9 cellular contexts compared by ENCODE assay signal in genomic region chr11:75241906-75242644, GRCh38. TPM values are rescaled to one million over a fixed set of nuclear protein-coding genes. Genes with fewer than 3 reads are reported as not detected.
A peak's percentile ranks its signal among the peaks of the same experiment; 100 is the strongest.
DNase-seq lines count a peak whose midpoint lies in the region; ATAC-seq and TF ChIP-seq lines count a peak whose summit lies in the region.
"Had no signal": no experiment of that assay in that cellular context is flagged by ENCODE, and none has a peak within 500 bp of the region (broad histone marks: within the 10 kb centered on the region; RNA-seq: fewer than 3 reads in every experiment).

No MANE protein-coding gene starts in this region.

- no peaks in the 10 kb centered on the region for H3K79me2 ChIP-seq in OCI-LY1 (ENCODE audit: insufficient read depth, low read length)

- no peak overlapping the region for H2AFZ ChIP-seq in OCI-LY1 (ENCODE audit: low read length)

- 0 out of 2 replicates have a peak, but pooled peaks cover 4% of the 10 kb centered on the region for H3K27me3 ChIP-seq in OCI-LY1 (ENCODE audit: insufficient read depth, low read length)
- H3K27me3 ChIP-seq in esophagus squamous epithelium, result peaks cover 11 to 85% (median 16%) of the 10 kb centered on the region in 4 donors
- H3K27me3 ChIP-seq in sigmoid colon, result peaks cover 14 to 54% (median 41%) of the 10 kb centered on the region in 3 donors

- H3K4me2 ChIP-seq in OCI-LY1 (ENCODE audit: low read length), result peak overlapping the region; percentile 58

- no peaks in the 10 kb centered on the region for H3K4me1 ChIP-seq in OCI-LY1 (ENCODE audit: insufficient read depth, low read length, severe bottlenecking)
- peaks cover 5 to 24% (median 20%) of the 10 kb centered on the region in 3 donors for H3K4me1 ChIP-seq in esophagus squamous epithelium
- H3K4me1 ChIP-seq in sigmoid colon, result peaks cover 0 to 31% (median 26%) of the 10 kb centered on the region in 4 donors

- H3F3A ChIP-seq in OCI-LY1 (ENCODE audit: insufficient read depth, low read length), result no peaks in the 10 kb centered on the region

- H3K36me3 ChIP-seq in OCI-LY1 (ENCODE audit: insufficient read depth, low read length) (no peaks in the 10 kb centered on the region), esophagus squamous epithelium (no peaks in the 10 kb centered on the region), sigmoid colon (no peaks in the 10 kb centered on the region)

- peak; percentile 13 for ATAC-seq in GM21423 (IDR thresholded peaks at IDR 0.05; ENCODE audit: unreplicated experiment)
- no peak for ATAC-seq in HG02973 (IDR thresholded peaks at IDR 0.05; ENCODE audit: unreplicated experiment)
- ATAC-seq in GM18520 (IDR thresholded peaks at IDR 0.05; ENCODE audit: unreplicated experiment), result no peak
- no peak for ATAC-seq in HG02623 (IDR thresholded peaks at IDR 0.05; ENCODE audit: unreplicated experiment)

- intact Hi-C loops in esophagus squamous epithelium (cut with DNase I), result loop anchor here (10.0 kb wide), 1 partner anchor 317 kb away; no protein-coding TSS in a partner anchor
- intact Hi-C loops in sigmoid colon (cut with DNase I), result no loop called here

- H3K4me3 ChIP-seq in OCI-LY1 (ENCODE audit: low read depth, low read length, poor library complexity, severe bottlenecking) (peak overlapping the region; percentile 36), esophagus squamous epithelium (peak overlapping the region; percentile 25 to 69 (median 46)), sigmoid colon (peak overlapping the region in 3 of 4 donors; percentile 39 to 47 (median 42))

- WGBS in esophagus squamous epithelium, 2 donors, result 35 to 47% methylated on average over 6 to 9 of the region's 72 CpGs
- WGBS in sigmoid colon, 2 donors, result 6 to 7% methylated on average over 72 of the region's 72 CpGs

- DNase-seq in esophagus squamous epithelium (lab: John Stamatoyannopoulos, UW) (no peak), sigmoid colon (no peak), germinal center (ENCODE audit: low spot score) (no peak)

- H3K9me2 ChIP-seq in OCI-LY1 (ENCODE audit: low read depth, low read length), result no peaks in the 10 kb centered on the region

- H3K9ac ChIP-seq in OCI-LY1 (ENCODE audit: low read length), result no peak overlapping the region

- TF ChIP-seq POLR2A in esophagus squamous epithelium (IDR thresholded peaks at IDR 0.05), result no peak
- no peak for TF ChIP-seq POLR2A in sigmoid colon (IDR thresholded peaks at IDR 0.05)

- H4K20me1 ChIP-seq in OCI-LY1 (ENCODE audit: insufficient read depth, low read length), result no peaks in the 10 kb centered on the region

- H3K9me3 ChIP-seq in OCI-LY1 (ENCODE audit: low read length), result no peaks in the 10 kb centered on the region
- no peaks in the 10 kb centered on the region for H3K9me3 ChIP-seq in esophagus squamous epithelium
- no peaks in the 10 kb centered on the region for H3K9me3 ChIP-seq in sigmoid colon

- H3K27ac ChIP-seq in OCI-LY1 (ENCODE audit: low read depth, low read length, poor library complexity, severe bottlenecking), result no peak overlapping the region
- H3K27ac ChIP-seq in esophagus squamous epithelium, result no peak overlapping the region
- no peak overlapping the region for H3K27ac ChIP-seq in sigmoid colon
- H3K27ac ChIP-seq: epithelial cell of prostate had no signal

- TF ChIP-seq EP300 in sigmoid colon (IDR thresholded peaks at IDR 0.05), result no peak

- TF ChIP-seq CTCF in OCI-LY1 (IDR thresholded peaks at IDR 0.05; ENCODE audit: low read length) (no peak; the same call in 1 of the 2 replicates), esophagus squamous epithelium (IDR thresholded peaks at IDR 0.05) (no peak), sigmoid colon (IDR thresholded peaks at IDR 0.05) (no peak)

RNA-seq across cellular contexts. Expression of gene TPBGL, which starts 1.5 kb away (rescaled TPM):
- total RNA-seq in esophagus squamous epithelium (under 1 TPM in 1 of 4 donors, not detected in 3; 0.09 TPM), sigmoid colon (under 1 TPM in 3 of 4 donors, not detected in 1; 0.33 to 0.68 (median 0.36) TPM)
- under 1 TPM in 1 of 3 donors, not detected in 2; 0.28 TPM for polyA plus RNA-seq in sigmoid colon
